Comparison of ENCODE assay signal across 18 cellular contexts in genomic region chr12:89621511-89621910, GRCh38.
"Had no signal": no experiment of that assay in that cellular context is flagged by ENCODE, and none has a peak within 500 bp of the region (broad histone marks: within the 10 kb centered on the region; RNA-seq: fewer than 3 reads in every experiment).

No MANE protein-coding gene starts in this region.

- DNase-seq: activated B cell treated with CpG ODN at 0.5 μM for 24 hours; activated CD4-positive, alpha-beta memory T cell treated with anti-CD3 and anti-CD28 coated beads, Interleukin-2, amount 10 ng/mL, durations not matched to agents 7 days and 5 days; activated CD4-positive, alpha-beta T cell treated with anti-CD3 and anti-CD28 coated beads for 48 hours; activated naive CD4-positive, alpha-beta T cell; activated naive CD8-positive, alpha-beta T cell treated with anti-CD3 and anti-CD28 coated beads for 36 hours; activated T-cell treated with anti-CD3 and anti-CD28 coated beads, Interleukin-2, amount 50 U/mL, for 1 hour; body of pancreas; dorsolateral prefrontal cortex; glutamatergic neuron; hypothalamus; nephron progenitor cell; nucleus accumbens; stimulated activated CD4-positive, alpha-beta T cell treated with anti-CD3 and anti-CD28 coated beads, Interleukin-2, amount 100 ng/mL, for 24 hours; stimulated activated naive CD4-positive, alpha-beta T cell treated with Interleukin-2 at 50 U/mL for 16 hours; T-helper 2 cell; thyroid gland had no signal

- H3K36me3 ChIP-seq: thyroid gland had no signal

- H3K9me3 ChIP-seq: body of pancreas, thyroid gland had no signal

- H3K4me1 ChIP-seq: body of pancreas, thyroid gland had no signal

- ATAC-seq: activated T-helper 17 cell treated with anti-CD3 and anti-CD28 coated beads, Interleukin-2, amount 50 U/mL, for 72 hours; body of pancreas; left lobe of liver had no signal

- H3K4me3 ChIP-seq: body of pancreas, dorsolateral prefrontal cortex, thyroid gland had no signal

- H3K27ac ChIP-seq: body of pancreas, dorsolateral prefrontal cortex, thyroid gland had no signal

- H3K27me3 ChIP-seq: body of pancreas, dorsolateral prefrontal cortex, thyroid gland had no signal
